Comparison of ENCODE assay signal across 1 cellular context in the genomic region with DNA sequence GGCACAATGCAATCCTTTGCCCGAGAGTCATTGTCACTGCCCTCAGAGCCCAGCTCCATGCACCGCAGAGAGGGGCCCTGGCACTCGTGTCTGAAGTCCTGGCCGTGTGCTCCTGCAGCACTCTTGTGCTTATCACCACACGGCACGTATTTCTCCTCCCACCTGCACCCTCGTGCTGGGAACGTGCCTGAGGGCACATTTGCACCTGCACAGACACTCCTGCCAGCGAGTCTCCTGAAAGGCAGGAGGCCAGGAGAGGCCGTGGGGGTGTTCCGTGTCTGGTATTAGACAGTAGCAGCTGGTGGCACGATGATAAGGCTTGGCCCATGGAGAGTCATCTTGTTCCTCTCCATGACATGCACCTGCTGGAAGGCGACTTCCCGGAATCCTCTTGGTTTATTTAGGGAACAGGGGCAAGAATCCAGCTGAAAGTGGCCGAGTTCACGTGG.
TF ChIP-seq lines count a peak whose summit lies in the region.

No MANE protein-coding gene starts in this region.

TF ChIP-seq in HepG2, 621 proteins besides CTCF, POLR2A, EP300 and RAD21 (continued from another document and continues in another):
- TF ChIP-seq, protein P1, sequence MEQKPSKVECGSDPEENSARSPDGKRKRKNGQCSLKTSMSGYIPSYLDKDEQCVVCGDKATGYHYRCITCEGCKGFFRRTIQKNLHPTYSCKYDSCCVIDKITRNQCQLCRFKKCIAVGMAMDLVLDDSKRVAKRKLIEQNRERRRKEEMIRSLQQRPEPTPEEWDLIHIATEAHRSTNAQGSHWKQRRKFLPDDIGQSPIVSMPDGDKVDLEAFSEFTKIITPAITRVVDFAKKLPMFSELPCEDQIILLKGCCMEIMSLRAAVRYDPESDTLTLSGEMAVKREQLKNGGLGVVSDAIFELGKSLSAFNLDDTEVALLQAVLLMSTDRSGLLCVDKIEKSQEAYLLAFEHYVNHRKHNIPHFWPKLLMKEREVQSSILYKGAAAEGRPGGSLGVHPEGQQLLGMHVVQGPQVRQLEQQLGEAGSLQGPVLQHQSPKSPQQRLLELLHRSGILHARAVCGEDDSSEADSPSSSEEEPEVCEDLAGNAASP (CRISPR knock-in tag; IDR thresholded peaks at IDR 0.05; ENCODE audit: borderline replicate concordance) = no peak
- TF ChIP-seq, protein P2, sequence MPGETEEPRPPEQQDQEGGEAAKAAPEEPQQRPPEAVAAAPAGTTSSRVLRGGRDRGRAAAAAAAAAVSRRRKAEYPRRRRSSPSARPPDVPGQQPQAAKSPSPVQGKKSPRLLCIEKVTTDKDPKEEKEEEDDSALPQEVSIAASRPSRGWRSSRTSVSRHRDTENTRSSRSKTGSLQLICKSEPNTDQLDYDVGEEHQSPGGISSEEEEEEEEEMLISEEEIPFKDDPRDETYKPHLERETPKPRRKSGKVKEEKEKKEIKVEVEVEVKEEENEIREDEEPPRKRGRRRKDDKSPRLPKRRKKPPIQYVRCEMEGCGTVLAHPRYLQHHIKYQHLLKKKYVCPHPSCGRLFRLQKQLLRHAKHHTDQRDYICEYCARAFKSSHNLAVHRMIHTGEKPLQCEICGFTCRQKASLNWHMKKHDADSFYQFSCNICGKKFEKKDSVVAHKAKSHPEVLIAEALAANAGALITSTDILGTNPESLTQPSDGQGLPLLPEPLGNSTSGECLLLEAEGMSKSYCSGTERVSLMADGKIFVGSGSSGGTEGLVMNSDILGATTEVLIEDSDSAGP (CRISPR knock-in tag; IDR thresholded peaks at IDR 0.05; ENCODE audit: borderline replicate concordance) = no peak
- TF ChIP-seq ZFP36 (IDR thresholded peaks at IDR 0.05; ENCODE audit: borderline replicate concordance, low read depth, low read length, partially characterized antibody) (no peak), CHCHD3 (CRISPR knock-in tag; IDR thresholded peaks at IDR 0.05) (no peak), ZNF484 (CRISPR knock-in tag; IDR thresholded peaks at IDR 0.05; ENCODE audit: borderline replicate concordance, low read depth) (peak; percentile 74; the same call in 1 of the 2 replicates), GLI4 (CRISPR knock-in tag; IDR thresholded peaks at IDR 0.05; ENCODE audit: borderline replicate concordance) (0 out of 2 replicates have a peak, but pooled peaks have one; percentile 26), ZBTB21 (CRISPR knock-in tag; IDR thresholded peaks at IDR 0.05) (no peak), TBX2 (CRISPR knock-in tag; IDR thresholded peaks at IDR 0.05; ENCODE audit: borderline replicate concordance) (peak; percentile 65), ZNF777 (CRISPR knock-in tag; IDR thresholded peaks at IDR 0.05) (no peak), NR2C2 (CRISPR knock-in tag; IDR thresholded peaks at IDR 0.05; ENCODE audit: borderline replicate concordance) (no peak), NAIF1 (CRISPR knock-in tag; IDR thresholded peaks at IDR 0.05; ENCODE audit: borderline replicate concordance) (no peak), NBN (conservative IDR thresholded peaks at IDR 0.05) (no peak), ZNF543 (CRISPR knock-in tag; IDR thresholded peaks at IDR 0.05) (no peak), AHR (CRISPR knock-in tag; IDR thresholded peaks at IDR 0.05) (no peak; the same call in 1 of the 2 replicates), SRSF9 (IDR thresholded peaks at IDR 0.05; ENCODE audit: borderline replicate concordance, insufficient read depth, low read depth, low read length, poor library complexity, severe bottlenecking) (no peak), ZBTB7A (CRISPR knock-in tag; IDR thresholded peaks at IDR 0.05) (peak; percentile 92), NFIB (CRISPR knock-in tag; IDR thresholded peaks at IDR 0.05; ENCODE audit: borderline replicate concordance) (no peak), ZNF557 (CRISPR knock-in tag; IDR thresholded peaks at IDR 0.05) (no peak; the same call in 1 of the 2 replicates), ZNF567 (CRISPR knock-in tag; IDR thresholded peaks at IDR 0.05; ENCODE audit: borderline replicate concordance) (no peak), NPAS2 (CRISPR knock-in tag; IDR thresholded peaks at IDR 0.05; ENCODE audit: borderline replicate concordance) (no peak), TRIM24 (CRISPR knock-in tag; IDR thresholded peaks at IDR 0.05) (no peak), NFRKB (IDR thresholded peaks at IDR 0.05) (no peak), BHLHE40 (IDR thresholded peaks at IDR 0.05; ENCODE audit: low read length) (peak; percentile 65), DNMT1 (CRISPR knock-in tag; IDR thresholded peaks at IDR 0.05) (no peak), ZNF225 (CRISPR knock-in tag; IDR thresholded peaks at IDR 0.05) (peak; percentile 65; the same call in 1 of the 2 replicates), SP5 (CRISPR knock-in tag; IDR thresholded peaks at IDR 0.05; ENCODE audit: borderline replicate concordance, low read depth) (peak; percentile 60), HNF4A (CRISPR knock-in tag; IDR thresholded peaks at IDR 0.05) (no peak), ZNF253 (CRISPR knock-in tag; IDR thresholded peaks at IDR 0.05; ENCODE audit: borderline replicate concordance) (peak; percentile 42; the same call in 1 of the 2 replicates), ZNF790 (CRISPR knock-in tag; IDR thresholded peaks at IDR 0.05; ENCODE audit: borderline replicate concordance) (peak; percentile 61; the same call in 1 of the 2 replicates), ZNF451 (CRISPR knock-in tag; IDR thresholded peaks at IDR 0.05) (peak; percentile 51; the same call in 1 of the 2 replicates)
- TF ChIP-seq, protein P3, sequence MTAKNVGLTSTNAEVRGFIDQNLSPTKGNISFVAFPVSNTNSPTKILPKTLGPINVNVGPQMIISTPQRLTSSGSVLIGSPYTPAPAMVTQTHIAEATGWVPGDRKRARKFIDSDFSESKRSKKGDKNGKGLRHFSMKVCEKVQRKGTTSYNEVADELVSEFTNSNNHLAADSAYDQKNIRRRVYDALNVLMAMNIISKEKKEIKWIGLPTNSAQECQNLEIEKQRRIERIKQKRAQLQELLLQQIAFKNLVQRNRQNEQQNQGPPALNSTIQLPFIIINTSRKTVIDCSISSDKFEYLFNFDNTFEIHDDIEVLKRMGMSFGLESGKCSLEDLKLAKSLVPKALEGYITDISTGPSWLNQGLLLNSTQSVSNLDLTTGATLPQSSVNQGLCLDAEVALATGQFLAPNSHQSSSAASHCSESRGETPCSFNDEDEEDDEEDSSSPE (CRISPR knock-in tag; IDR thresholded peaks at IDR 0.05) = peak; percentile 64; the same call in 1 of the 2 replicates
- TF ChIP-seq, protein P4, sequence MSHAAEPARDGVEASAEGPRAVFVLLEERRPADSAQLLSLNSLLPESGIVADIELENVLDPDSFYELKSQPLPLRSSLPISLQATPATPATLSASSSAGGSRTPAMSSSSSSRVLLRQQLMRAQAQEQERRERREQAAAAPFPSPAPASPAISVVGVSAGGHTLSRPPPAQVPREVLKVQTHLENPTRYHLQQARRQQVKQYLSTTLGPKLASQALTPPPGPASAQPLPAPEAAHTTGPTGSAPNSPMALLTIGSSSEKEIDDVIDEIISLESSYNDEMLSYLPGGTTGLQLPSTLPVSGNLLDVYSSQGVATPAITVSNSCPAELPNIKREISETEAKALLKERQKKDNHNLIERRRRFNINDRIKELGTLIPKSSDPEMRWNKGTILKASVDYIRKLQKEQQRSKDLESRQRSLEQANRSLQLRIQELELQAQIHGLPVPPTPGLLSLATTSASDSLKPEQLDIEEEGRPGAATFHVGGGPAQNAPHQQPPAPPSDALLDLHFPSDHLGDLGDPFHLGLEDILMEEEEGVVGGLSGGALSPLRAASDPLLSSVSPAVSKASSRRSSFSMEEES (CRISPR knock-in tag; IDR thresholded peaks at IDR 0.05) = 0 out of 2 replicates have a peak, but pooled peaks have one; percentile 37
- TF ChIP-seq, protein P5, sequence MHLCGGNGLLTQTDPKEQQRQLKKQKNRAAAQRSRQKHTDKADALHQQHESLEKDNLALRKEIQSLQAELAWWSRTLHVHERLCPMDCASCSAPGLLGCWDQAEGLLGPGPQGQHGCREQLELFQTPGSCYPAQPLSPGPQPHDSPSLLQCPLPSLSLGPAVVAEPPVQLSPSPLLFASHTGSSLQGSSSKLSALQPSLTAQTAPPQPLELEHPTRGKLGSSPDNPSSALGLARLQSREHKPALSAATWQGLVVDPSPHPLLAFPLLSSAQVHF (CRISPR knock-in tag; IDR thresholded peaks at IDR 0.05) = peak; percentile 88; the same call in 1 of the 2 replicates
- TF ChIP-seq, protein P6, sequence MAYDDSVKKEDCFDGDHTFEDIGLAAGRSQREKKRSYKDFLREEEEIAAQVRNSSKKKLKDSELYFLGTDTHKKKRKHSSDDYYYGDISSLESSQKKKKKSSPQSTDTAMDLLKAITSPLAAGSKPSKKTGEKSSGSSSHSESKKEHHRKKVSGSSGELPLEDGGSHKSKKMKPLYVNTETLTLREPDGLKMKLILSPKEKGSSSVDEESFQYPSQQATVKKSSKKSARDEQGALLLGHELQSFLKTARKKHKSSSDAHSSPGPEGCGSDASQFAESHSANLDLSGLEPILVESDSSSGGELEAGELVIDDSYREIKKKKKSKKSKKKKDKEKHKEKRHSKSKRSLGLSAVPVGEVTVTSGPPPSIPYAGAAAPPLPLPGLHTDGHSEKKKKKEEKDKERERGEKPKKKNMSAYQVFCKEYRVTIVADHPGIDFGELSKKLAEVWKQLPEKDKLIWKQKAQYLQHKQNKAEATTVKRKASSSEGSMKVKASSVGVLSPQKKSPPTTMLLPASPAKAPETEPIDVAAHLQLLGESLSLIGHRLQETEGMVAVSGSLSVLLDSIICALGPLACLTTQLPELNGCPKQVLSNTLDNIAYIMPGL (CRISPR knock-in tag; IDR thresholded peaks at IDR 0.05; ENCODE audit: borderline replicate concordance in 1 of 2, low read depth in 1 of 2) = no peak; a peak in 1 of 4 replicates
- TF ChIP-seq, protein P7, sequence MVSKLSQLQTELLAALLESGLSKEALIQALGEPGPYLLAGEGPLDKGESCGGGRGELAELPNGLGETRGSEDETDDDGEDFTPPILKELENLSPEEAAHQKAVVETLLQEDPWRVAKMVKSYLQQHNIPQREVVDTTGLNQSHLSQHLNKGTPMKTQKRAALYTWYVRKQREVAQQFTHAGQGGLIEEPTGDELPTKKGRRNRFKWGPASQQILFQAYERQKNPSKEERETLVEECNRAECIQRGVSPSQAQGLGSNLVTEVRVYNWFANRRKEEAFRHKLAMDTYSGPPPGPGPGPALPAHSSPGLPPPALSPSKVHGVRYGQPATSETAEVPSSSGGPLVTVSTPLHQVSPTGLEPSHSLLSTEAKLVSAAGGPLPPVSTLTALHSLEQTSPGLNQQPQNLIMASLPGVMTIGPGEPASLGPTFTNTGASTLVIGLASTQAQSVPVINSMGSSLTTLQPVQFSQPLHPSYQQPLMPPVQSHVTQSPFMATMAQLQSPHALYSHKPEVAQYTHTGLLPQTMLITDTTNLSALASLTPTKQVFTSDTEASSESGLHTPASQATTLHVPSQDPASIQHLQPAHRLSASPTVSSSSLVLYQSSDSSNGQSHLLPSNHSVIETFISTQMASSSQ (IDR thresholded peaks at IDR 0.05; ENCODE audit: low read depth) = no peak
- TF ChIP-seq, protein P7 (CRISPR knock-in tag; IDR thresholded peaks at IDR 0.05; ENCODE audit: borderline replicate concordance) = no peak
- TF ChIP-seq, protein P8, sequence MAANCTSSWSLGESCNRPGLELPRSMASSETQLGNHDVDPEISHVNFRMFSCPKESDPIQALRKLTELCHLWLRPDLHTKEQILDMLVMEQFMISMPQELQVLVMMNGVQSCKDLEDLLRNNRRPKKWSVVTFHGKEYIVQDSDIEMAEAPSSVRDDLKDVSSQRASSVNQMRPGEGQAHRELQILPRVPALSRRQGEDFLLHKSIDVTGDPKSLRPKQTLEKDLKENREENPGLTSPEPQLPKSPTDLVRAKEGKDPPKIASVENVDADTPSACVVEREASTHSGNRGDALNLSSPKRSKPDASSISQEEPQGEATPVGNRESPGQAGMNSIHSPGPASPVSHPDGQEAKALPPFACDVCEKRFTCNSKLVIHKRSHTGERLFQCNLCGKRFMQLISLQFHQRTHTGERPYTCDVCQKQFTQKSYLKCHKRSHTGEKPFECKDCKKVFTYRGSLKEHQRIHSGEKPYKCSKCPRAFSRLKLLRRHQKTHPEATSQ (CRISPR knock-in tag; IDR thresholded peaks at IDR 0.05; ENCODE audit: borderline replicate concordance) = no peak
- TF ChIP-seq, protein P9, sequence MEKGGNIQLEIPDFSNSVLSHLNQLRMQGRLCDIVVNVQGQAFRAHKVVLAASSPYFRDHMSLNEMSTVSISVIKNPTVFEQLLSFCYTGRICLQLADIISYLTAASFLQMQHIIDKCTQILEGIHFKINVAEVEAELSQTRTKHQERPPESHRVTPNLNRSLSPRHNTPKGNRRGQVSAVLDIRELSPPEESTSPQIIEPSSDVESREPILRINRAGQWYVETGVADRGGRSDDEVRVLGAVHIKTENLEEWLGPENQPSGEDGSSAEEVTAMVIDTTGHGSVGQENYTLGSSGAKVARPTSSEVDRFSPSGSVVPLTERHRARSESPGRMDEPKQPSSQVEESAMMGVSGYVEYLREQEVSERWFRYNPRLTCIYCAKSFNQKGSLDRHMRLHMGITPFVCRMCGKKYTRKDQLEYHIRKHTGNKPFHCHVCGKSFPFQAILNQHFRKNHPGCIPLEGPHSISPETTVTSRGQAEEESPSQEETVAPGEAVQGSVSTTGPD (CRISPR knock-in tag; IDR thresholded peaks at IDR 0.05) = no peak
- TF ChIP-seq, protein P10, sequence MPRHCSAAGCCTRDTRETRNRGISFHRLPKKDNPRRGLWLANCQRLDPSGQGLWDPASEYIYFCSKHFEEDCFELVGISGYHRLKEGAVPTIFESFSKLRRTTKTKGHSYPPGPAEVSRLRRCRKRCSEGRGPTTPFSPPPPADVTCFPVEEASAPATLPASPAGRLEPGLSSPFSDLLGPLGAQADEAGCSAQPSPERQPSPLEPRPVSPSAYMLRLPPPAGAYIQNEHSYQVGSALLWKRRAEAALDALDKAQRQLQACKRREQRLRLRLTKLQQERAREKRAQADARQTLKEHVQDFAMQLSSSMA (CRISPR knock-in tag; IDR thresholded peaks at IDR 0.05) = peak; percentile 38; the same call in 1 of the 2 replicates
- TF ChIP-seq, protein P11, sequence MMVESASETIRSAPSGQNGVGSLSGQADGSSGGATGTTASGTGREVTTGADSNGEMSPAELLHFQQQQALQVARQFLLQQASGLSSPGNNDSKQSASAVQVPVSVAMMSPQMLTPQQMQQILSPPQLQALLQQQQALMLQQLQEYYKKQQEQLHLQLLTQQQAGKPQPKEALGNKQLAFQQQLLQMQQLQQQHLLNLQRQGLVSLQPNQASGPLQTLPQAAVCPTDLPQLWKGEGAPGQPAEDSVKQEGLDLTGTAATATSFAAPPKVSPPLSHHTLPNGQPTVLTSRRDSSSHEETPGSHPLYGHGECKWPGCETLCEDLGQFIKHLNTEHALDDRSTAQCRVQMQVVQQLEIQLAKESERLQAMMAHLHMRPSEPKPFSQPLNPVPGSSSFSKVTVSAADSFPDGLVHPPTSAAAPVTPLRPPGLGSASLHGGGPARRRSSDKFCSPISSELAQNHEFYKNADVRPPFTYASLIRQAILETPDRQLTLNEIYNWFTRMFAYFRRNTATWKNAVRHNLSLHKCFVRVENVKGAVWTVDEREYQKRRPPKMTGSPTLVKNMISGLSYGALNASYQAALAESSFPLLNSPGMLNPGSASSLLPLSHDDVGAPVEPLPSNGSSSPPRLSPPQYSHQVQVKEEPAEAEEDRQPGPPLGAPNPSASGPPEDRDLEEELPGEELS (CRISPR knock-in tag; IDR thresholded peaks at IDR 0.05) = no peak
